In genomic region chr3:4723921-4724698, GRCh38 we compare ENCODE assay signal across 1 cellular context.
TF ChIP-seq lines count a peak whose summit lies in the region.

No MANE protein-coding gene starts in this region.

TF ChIP-seq in GM23338, 12 proteins besides CTCF, POLR2A, EP300 and RAD21 (continued from another document):
- TF ChIP-seq REST (IDR thresholded peaks at IDR 0.05; ENCODE audit: unreplicated experiment) (no peak), ETS1 (IDR thresholded peaks at IDR 0.05) (no peak)
